ENCODE assay signal across 15 cellular contexts in the genomic region with DNA sequence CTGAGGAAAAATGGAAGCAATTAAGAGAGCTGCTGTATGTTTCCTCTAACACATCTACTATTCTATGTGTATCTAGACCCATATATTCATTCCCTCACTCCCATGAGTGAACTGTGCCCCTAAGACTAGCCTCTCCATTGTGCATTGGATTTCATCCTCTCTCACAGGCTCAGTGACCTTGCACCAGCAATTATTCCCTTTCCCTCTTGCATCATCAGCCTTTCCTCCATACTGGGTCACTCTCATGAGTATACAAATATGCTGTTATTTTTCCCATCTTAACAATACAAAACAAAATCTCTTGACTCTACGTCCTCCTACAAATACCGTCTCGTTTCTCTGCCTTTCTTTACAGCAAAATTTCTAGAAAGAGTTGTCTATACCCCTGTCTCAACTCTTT. TPM values are rescaled to one million over a fixed set of nuclear protein-coding genes. Genes with fewer than 3 reads are reported as not detected.
A peak's percentile ranks its signal among the peaks of the same experiment; 100 is the strongest.
DNase-seq lines count a peak whose midpoint lies in the region; ATAC-seq, FAIRE-seq and TF ChIP-seq lines count a peak whose summit lies in the region.
"Had no signal": no experiment of that assay in that cellular context is flagged by ENCODE, and none has a peak within 500 bp of the region (broad histone marks: within the 10 kb centered on the region; RNA-seq: fewer than 3 reads in every experiment).

No MANE protein-coding gene starts in this region.

- H3K4me3 Mint-ChIP-seq in activated CD4-positive, alpha-beta memory T cell treated with anti-CD3 and anti-CD28 coated beads, Interleukin-2, amount 10 ng/mL, durations not matched to agents 7 days and 5 days, result no peak overlapping the region
- no peak overlapping the region for H3K4me3 Mint-ChIP-seq in activated CD4-positive, alpha-beta memory T cell treated with anti-CD3 and anti-CD28 coated beads for 36 hours
- H3K4me3 Mint-ChIP-seq in endothelial cell (ENCODE audit: unreplicated experiment), result peak overlapping the region; percentile 10
- H3K4me3 Mint-ChIP-seq: CD8-positive, alpha-beta T cell had no signal

- no peaks in the 10 kb centered on the region for H3K9me3 Mint-ChIP-seq in activated CD4-positive, alpha-beta memory T cell treated with anti-CD3 and anti-CD28 coated beads, Interleukin-2, amount 10 ng/mL, durations not matched to agents 7 days and 5 days
- no peaks in the 10 kb centered on the region for H3K9me3 Mint-ChIP-seq in activated CD4-positive, alpha-beta memory T cell treated with anti-CD3 and anti-CD28 coated beads for 36 hours
- H3K9me3 Mint-ChIP-seq in endothelial cell (ENCODE audit: unreplicated experiment), result no peaks in the 10 kb centered on the region
- H3K9me3 Mint-ChIP-seq: CD8-positive, alpha-beta T cell had no signal

- TF ChIP-seq POLR2A in HepG2 (IDR thresholded peaks at IDR 0.05; ENCODE audit: insufficient read depth in 1 of 2, low read depth in 2 of 2, low read length in 2 of 2) (no peak), right lobe of liver (IDR thresholded peaks at IDR 0.05) (no peak)

- H3K27me3 ChIP-seq in HepG2 (ENCODE audit: control insufficient read depth in 1 of 2, insufficient read depth in 2 of 2, low read length in 2 of 2) (no peaks in the 10 kb centered on the region), right lobe of liver (no peaks in the 10 kb centered on the region)
- H3K27me3 ChIP-seq: BLaER1 had no signal

- CTCF ChIA-PET in activated CD4-positive, alpha-beta memory T cell treated with anti-CD3 and anti-CD28 coated beads, Interleukin-2, amount 10 ng/mL, durations not matched to agents 7 days and 5 days (lab: Charles Lee), result no interaction called here
- CTCF ChIA-PET in activated CD4-positive, alpha-beta memory T cell treated with anti-CD3 and anti-CD28 coated beads for 36 hours (lab: Charles Lee), result no interaction called here
- CTCF ChIA-PET in HepG2 (lab: Yijun Ruan, JAX; ENCODE audit: low intra/inter-chr PET ratio, low total read pairs), result no interaction called here

- in situ Hi-C loops in HepG2 (cut with HindIII; ENCODE audit: extremely low pct_ligation_motif_present, low pct_unique_long_range_greater_than_20kb), result no loop called here

- H3K9ac ChIP-seq in HepG2 (ENCODE audit: insufficient read depth, low read depth, low read length), result no peak overlapping the region
- H3K9ac ChIP-seq: BLaER1 had no signal

- no peak overlapping the region for H3K27ac ChIP-seq in HepG2 (ENCODE audit: extremely low read length, insufficient read depth, low read length)
- H3K27ac ChIP-seq in right lobe of liver, result no peak overlapping the region
- H3K27ac ChIP-seq: BLaER1 had no signal

- H4K20me1 ChIP-seq in HepG2 (ENCODE audit: insufficient read depth, low read length), result no peaks in the 10 kb centered on the region
- H4K20me1 ChIP-seq: BLaER1 had no signal

- H3K36me3 ChIP-seq in HepG2 (replicated peaks in 1 of 2; ENCODE audit: control insufficient read depth in 1 of 2, insufficient read depth in 2 of 2, low read length in 2 of 2) (peaks cover 10 to 28% of the 10 kb centered on the region in 2 experiments), right lobe of liver (peaks cover 0 to 18% (median 4%) of the 10 kb centered on the region in 4 donors)

- TF ChIP-seq CTCF in HepG2 (CRISPR knock-in tag; IDR thresholded peaks at IDR 0.05) (no peak), right lobe of liver (IDR thresholded peaks at IDR 0.05) (no peak), endothelial cell (IDR thresholded peaks at IDR 0.05; ENCODE audit: unreplicated experiment) (no peak)

- TF ChIP-seq RAD21 in HepG2 (CRISPR knock-in tag; IDR thresholded peaks at IDR 0.05), result no peak

- peaks cover 40% of the 10 kb centered on the region for H3K36me3 Mint-ChIP-seq in activated CD4-positive, alpha-beta memory T cell treated with anti-CD3 and anti-CD28 coated beads, Interleukin-2, amount 10 ng/mL, durations not matched to agents 7 days and 5 days (ENCODE audit: low read depth)
- peaks cover 24% of the 10 kb centered on the region for H3K36me3 Mint-ChIP-seq in activated CD4-positive, alpha-beta memory T cell treated with anti-CD3 and anti-CD28 coated beads for 36 hours
- peaks cover 11% of the 10 kb centered on the region for H3K36me3 Mint-ChIP-seq in endothelial cell (ENCODE audit: low read depth, unreplicated experiment)

- intact Hi-C loops in activated CD4-positive, alpha-beta memory T cell treated with anti-CD3 and anti-CD28 coated beads for 36 hours (cut with micrococcal nuclease), result no loop called here
- intact Hi-C loops in HepG2 (cut with micrococcal nuclease; ENCODE audit: unreplicated experiment) (no loop called here), right lobe of liver (cut with DNase I) (loop anchor here in 1 of 2 donors (10.0 kb wide), 1 partner anchor 209 kb away; no protein-coding TSS in a partner anchor)

- 97% methylated on average over 3 of the region's 3 CpGs for WGBS in HepG2 (ENCODE audit: low lambda C conversion rate)
- 100% methylated on average over 3 of the region's 3 CpGs for WGBS in right lobe of liver (ENCODE audit: insufficient coverage, low coverage, low lambda C conversion rate, missing lambda C conversion rate)

- H3K4me3 ChIP-seq in HepG2 (replicated peaks in 1 of 3; ENCODE audit: insufficient read depth in 1 of 3, low read depth in 2 of 3, low read length in 3 of 3), result no peak overlapping the region
- no peak overlapping the region for H3K4me3 ChIP-seq in right lobe of liver
- H3K4me3 ChIP-seq: BLaER1 had no signal

- ATAC-seq in HepG2, result peak; percentile 46; the same call in 2 of the 3 replicates
- no peak for ATAC-seq in right lobe of liver
- ATAC-seq: CD8-positive, alpha-beta T cell had no signal

- TF ChIP-seq EP300 in HepG2 (IDR thresholded peaks at IDR 0.05; ENCODE audit: low read depth in 2 of 2, low read length in 2 of 2) (no peak), HepG2 (CRISPR knock-in tag; IDR thresholded peaks at IDR 0.05; ENCODE audit: borderline replicate concordance) (no peak)

- POLR2A ChIA-PET in activated CD4-positive, alpha-beta memory T cell treated with anti-CD3 and anti-CD28 coated beads, Interleukin-2, amount 10 ng/mL, durations not matched to agents 7 days and 5 days (lab: Charles Lee), result no interaction called here
- POLR2A ChIA-PET in activated CD4-positive, alpha-beta memory T cell treated with anti-CD3 and anti-CD28 coated beads for 36 hours (lab: Charles Lee), result no interaction called here
- POLR2A ChIA-PET in HepG2 (lab: Yijun Ruan, JAX), result no interaction called here

- H3K79me2 ChIP-seq in HepG2 (ENCODE audit: insufficient read depth, low read length), result no peaks in the 10 kb centered on the region

- peak overlapping the region; percentile 5 for H3K27ac Mint-ChIP-seq in activated CD4-positive, alpha-beta memory T cell treated with anti-CD3 and anti-CD28 coated beads, Interleukin-2, amount 10 ng/mL, durations not matched to agents 7 days and 5 days
- H3K27ac Mint-ChIP-seq in activated CD4-positive, alpha-beta memory T cell treated with anti-CD3 and anti-CD28 coated beads for 36 hours, result no peak overlapping the region
- H3K27ac Mint-ChIP-seq in endothelial cell (ENCODE audit: unreplicated experiment), result no peak overlapping the region
- H3K27ac Mint-ChIP-seq: CD8-positive, alpha-beta T cell had no signal

- DNase-seq in activated CD4-positive, alpha-beta memory T cell treated with anti-CD3 and anti-CD28 coated beads, Interleukin-2, amount 10 ng/mL, durations not matched to agents 7 days and 5 days, result no peak
- no peak for DNase-seq in activated CD4-positive, alpha-beta memory T cell treated with anti-CD3 and anti-CD28 coated beads for 36 hours
- DNase-seq in HepG2 (ENCODE audit: low spot score) (no peak), right lobe of liver (no peak), endothelial cell (ENCODE audit: low spot score) (no peak), NCI-H2196 treated with DMSO at 0.1 percent for 48 hours (lab: John Stamatoyannopoulos, UW; ENCODE audit: unreplicated experiment) (no peak)
- no peak for DNase-seq in stimulated activated CD4-positive, alpha-beta T cell treated with anti-CD3 and anti-CD28 coated beads, Interleukin-1b, Interleukin-23, amount 100 ng/mL, for 48 hours
- DNase-seq: 8988T; Calu3; CD8-positive, alpha-beta T cell; DMS79 treated with DMSO at 0.1 percent for 48 hours; GF-D8; GOT3; H7 had no signal

- peaks cover 5% of the 10 kb centered on the region; the same call in 1 of the 2 replicates for H3K4me1 ChIP-seq in HepG2 (ENCODE audit: insufficient read depth, low read length)
- no peaks in the 10 kb centered on the region for H3K4me1 ChIP-seq in right lobe of liver
- H3K4me1 ChIP-seq: BLaER1 had no signal

- FAIRE-seq in HepG2 (lab: Jason Lieb, UNC), result no peak

- H3K4me2 ChIP-seq in HepG2 (ENCODE audit: low read depth, low read length), result no peak overlapping the region
- H3K4me2 ChIP-seq: BLaER1 had no signal

- peaks cover 3% of the 10 kb centered on the region for H3K4me1 Mint-ChIP-seq in activated CD4-positive, alpha-beta memory T cell treated with anti-CD3 and anti-CD28 coated beads, Interleukin-2, amount 10 ng/mL, durations not matched to agents 7 days and 5 days
- H3K4me1 Mint-ChIP-seq in activated CD4-positive, alpha-beta memory T cell treated with anti-CD3 and anti-CD28 coated beads for 36 hours (ENCODE audit: low read depth), result no peaks in the 10 kb centered on the region
- H3K4me1 Mint-ChIP-seq in endothelial cell (ENCODE audit: unreplicated experiment), result peaks cover 7% of the 10 kb centered on the region

- no TSS peak for BruUV-seq in HepG2 (replicated peaks; lab: Mats Ljungman, UMichigan)

- no peak overlapping the region for H2AFZ ChIP-seq in HepG2 (ENCODE audit: low read length)

- H3K9me3 ChIP-seq in HepG2 (ENCODE audit: low read length) (no peaks in the 10 kb centered on the region), right lobe of liver (no peaks in the 10 kb centered on the region)
- H3K9me3 ChIP-seq: BLaER1 had no signal

- H3K27me3 Mint-ChIP-seq in activated CD4-positive, alpha-beta memory T cell treated with anti-CD3 and anti-CD28 coated beads, Interleukin-2, amount 10 ng/mL, durations not matched to agents 7 days and 5 days, result no peaks in the 10 kb centered on the region
- no peaks in the 10 kb centered on the region for H3K27me3 Mint-ChIP-seq in activated CD4-positive, alpha-beta memory T cell treated with anti-CD3 and anti-CD28 coated beads for 36 hours
- H3K27me3 Mint-ChIP-seq in endothelial cell (ENCODE audit: unreplicated experiment), result no peaks in the 10 kb centered on the region

RNA-seq across cellular contexts. Expression of gene METTL18, which starts 29.4 kb away (rescaled TPM):
- 10 to 100 TPM; 14.2 to 15.7 TPM for total RNA-seq in activated CD4-positive, alpha-beta memory T cell treated with anti-CD3 and anti-CD28 coated beads, Interleukin-2, amount 10 ng/mL, durations not matched to agents 7 days and 5 days
- total RNA-seq in activated CD4-positive, alpha-beta memory T cell treated with anti-CD3 and anti-CD28 coated beads for 36 hours, result 10 to 100 TPM; 10.8 to 10.9 TPM
- total RNA-seq in HepG2 (2016; rRNA removed; fragmentation: Illumina TruSeq; extraction: Trizol), result 6.7 and 11.2 TPM in 2 replicates
- 1.8 and 2.4 TPM in 2 replicates for total RNA-seq in HepG2 (2016; cell fraction: cytosol; rRNA removed; fragmentation: Illumina TruSeq; extraction: Trizol; ENCODE audit: low read depth)
- total RNA-seq in HepG2 (2016; cell fraction: insoluble cytoplasmic fraction; rRNA removed; fragmentation: Illumina TruSeq; extraction: Trizol), result 7.6 and 11.0 TPM in 2 replicates
- 3.7 and 3.9 TPM in 2 replicates for total RNA-seq in HepG2 (2016; cell fraction: membrane; rRNA removed; fragmentation: Illumina TruSeq; extraction: Trizol)
- 6.2 and 6.5 TPM in 2 replicates for total RNA-seq in HepG2 (2016; cell fraction: nucleus; rRNA removed; fragmentation: Illumina TruSeq; extraction: Trizol)
- polyA plus RNA-seq in HepG2 (2011; rRNA removed), result 2.2 and 2.7 TPM in 2 replicates
- 0.81 and 1.2 TPM in 2 replicates for polyA plus RNA-seq in HepG2 (2011; cell fraction: cytosol; rRNA removed)
- polyA plus RNA-seq in HepG2 (2011; cell fraction: nucleus; rRNA removed), result 0.48 and 0.93 TPM in 2 replicates
- polyA plus RNA-seq in HepG2 (2012), result 4.5 and 5.9 TPM in 2 replicates
- polyA plus RNA-seq in HepG2 (2016; cell fraction: cytosol; fragmentation: Illumina TruSeq; extraction: Trizol; ENCODE audit: low read depth), result 1.4 and 2.0 TPM in 2 replicates
- 10.2 and 10.9 TPM in 2 replicates for polyA plus RNA-seq in HepG2 (2016; cell fraction: insoluble cytoplasmic fraction; fragmentation: Illumina TruSeq; extraction: Trizol; ENCODE audit: low read depth)
- polyA plus RNA-seq in HepG2 (2016; cell fraction: membrane; fragmentation: Illumina TruSeq; extraction: Trizol; ENCODE audit: low read depth), result 1.8 and 3.0 TPM in 2 replicates
- 6.1 and 7.3 TPM in 2 replicates for polyA plus RNA-seq in HepG2 (2016; cell fraction: nucleus; fragmentation: Illumina TruSeq; extraction: Trizol; ENCODE audit: insufficient read depth, low read depth)
- 0.28 and 0.48 TPM in 2 replicates for polyA minus RNA-seq in HepG2 (2011; rRNA and poly(A)+ RNA removed; ENCODE audit: low replicate concordance)
- polyA minus RNA-seq in HepG2 (2011; cell fraction: cytosol; rRNA and poly(A)+ RNA removed), result 1.5 and 2.1 TPM in 2 replicates
- polyA minus RNA-seq in HepG2 (2011; cell fraction: nucleus; rRNA and poly(A)+ RNA removed), result 4.0 and 5.8 TPM in 2 replicates
- 1 to 10 TPM; 2.2 to 4.4 (median 2.8) TPM for total RNA-seq in right lobe of liver
- 7.0 TPM for total RNA-seq in endothelial cell (ENCODE audit: unreplicated experiment)
